Comparison of ENCODE assay signal across 9 cellular contexts in genomic region chr12:3313655-3314305, GRCh38.
DNase-seq lines count a peak whose midpoint lies in the region; ATAC-seq and TF ChIP-seq lines count a peak whose summit lies in the region.
"Had no signal": no experiment of that assay in that cellular context is flagged by ENCODE, and none has a peak within 500 bp of the region (broad histone marks: within the 10 kb centered on the region; RNA-seq: fewer than 3 reads in every experiment).

No MANE protein-coding gene starts in this region.

- H3K4me3 Mint-ChIP-seq in CD4-positive, alpha-beta memory T cell, result no peak overlapping the region

- POLR2A ChIA-PET in CD4-positive, alpha-beta memory T cell (lab: Charles Lee; ENCODE audit: partially characterized antibody), result no interaction called here

- no peaks in the 10 kb centered on the region for H3K4me1 Mint-ChIP-seq in CD4-positive, alpha-beta memory T cell

- H3K36me3 ChIP-seq in CD4-positive, alpha-beta memory T cell (ENCODE audit: insufficient read depth, low read length), result no peaks in the 10 kb centered on the region
- H3K36me3 ChIP-seq in OCI-LY1 (ENCODE audit: insufficient read depth, low read length) (no peaks in the 10 kb centered on the region), neural cell (ENCODE audit: insufficient read depth, low read length) (no peaks in the 10 kb centered on the region)
- H3K36me3 ChIP-seq: thoracic aorta had no signal

- no peaks in the 10 kb centered on the region for H3F3A ChIP-seq in OCI-LY1 (ENCODE audit: insufficient read depth, low read length)
- no peaks in the 10 kb centered on the region for H3F3A ChIP-seq in neural cell (ENCODE audit: insufficient read depth, low read length, poor library complexity, severe bottlenecking)

- intact Hi-C loops in CD4-positive, alpha-beta memory T cell (cut with micrococcal nuclease), result loop anchor here (1.0 kb wide), 1 partner anchor 464 kb away; no protein-coding TSS in a partner anchor

- no peaks in the 10 kb centered on the region for H3K36me3 Mint-ChIP-seq in CD4-positive, alpha-beta memory T cell

- no peak overlapping the region for H3K27ac ChIP-seq in CD4-positive, alpha-beta memory T cell (ENCODE audit: low read depth, low read length)
- H3K27ac ChIP-seq in OCI-LY1 (ENCODE audit: low read depth, low read length, poor library complexity, severe bottlenecking) (no peak overlapping the region), neural cell (ENCODE audit: low read length) (no peak overlapping the region)
- H3K27ac ChIP-seq: thoracic aorta had no signal

- no peaks in the 10 kb centered on the region for H3K4me1 ChIP-seq in CD4-positive, alpha-beta memory T cell (ENCODE audit: insufficient read depth, low read length)
- H3K4me1 ChIP-seq in OCI-LY1 (ENCODE audit: insufficient read depth, low read length, severe bottlenecking), result no peaks in the 10 kb centered on the region

- no peak overlapping the region for H3K4me3 ChIP-seq in CD4-positive, alpha-beta memory T cell (ENCODE audit: low read length in 2 of 2)
- no peak overlapping the region for H3K4me3 ChIP-seq in OCI-LY1 (ENCODE audit: low read depth, low read length, poor library complexity, severe bottlenecking)
- no peak overlapping the region for H3K4me3 ChIP-seq in neural cell (ENCODE audit: low read length)
- H3K4me3 ChIP-seq: thoracic aorta had no signal

- TF ChIP-seq RAD21 in neural cell (conservative IDR thresholded peaks at IDR 0.05), result peak; percentile 48

- no peaks in the 10 kb centered on the region for H3K27me3 ChIP-seq in CD4-positive, alpha-beta memory T cell (ENCODE audit: insufficient read depth, low read length)
- no peaks in the 10 kb centered on the region; the same call in 1 of the 2 replicates for H3K27me3 ChIP-seq in OCI-LY1 (ENCODE audit: insufficient read depth, low read length)
- H3K27me3 ChIP-seq in neural cell (ENCODE audit: insufficient read depth, low read depth, low read length), result no peaks in the 10 kb centered on the region

- in situ Hi-C loops in GM13977 (cut with MboI; ENCODE audit: low pct_unique_long_range_greater_than_20kb, low sequenced_read_pairs, unreplicated experiment), result no loop called here

- H3K9me2 ChIP-seq in OCI-LY1 (ENCODE audit: low read depth, low read length) (no peaks in the 10 kb centered on the region), neural cell (ENCODE audit: insufficient read depth, low read length) (no peaks in the 10 kb centered on the region)

- H3K27me3 Mint-ChIP-seq in CD4-positive, alpha-beta memory T cell, result peaks cover 8 to 17% of the 10 kb centered on the region in 2 donors

- H4K20me1 ChIP-seq in OCI-LY1 (ENCODE audit: insufficient read depth, low read length), result no peaks in the 10 kb centered on the region
- no peaks in the 10 kb centered on the region for H4K20me1 ChIP-seq in neural cell (ENCODE audit: insufficient read depth)

- no peak overlapping the region for H2AFZ ChIP-seq in OCI-LY1 (ENCODE audit: low read length)
- H2AFZ ChIP-seq in neural cell (ENCODE audit: low read depth, low read length), result no peak overlapping the region

- peaks cover 0 to 1% (median 0%) of the 10 kb centered on the region in 8 donors for H3K9me3 Mint-ChIP-seq in CD4-positive, alpha-beta memory T cell

- CTCF ChIA-PET in CD4-positive, alpha-beta memory T cell (lab: Charles Lee; ENCODE audit: partially characterized antibody), result interaction anchor here (1.1 to 10.2 kb wide), 7 partner anchors 14 to 491 kb away, joined by 3 to 87 read pairs (median 4); no protein-coding TSS in a partner anchor

- no peaks in the 10 kb centered on the region for H3K9me3 ChIP-seq in CD4-positive, alpha-beta memory T cell (ENCODE audit: control insufficient read depth in 1 of 2, low read length in 2 of 2)
- H3K9me3 ChIP-seq in OCI-LY1 (ENCODE audit: low read length), result no peaks in the 10 kb centered on the region
- H3K9me3 ChIP-seq in neural cell (ENCODE audit: low read length), result no peaks in the 10 kb centered on the region
- H3K9me3 ChIP-seq: thoracic aorta had no signal

- H3K79me2 ChIP-seq in OCI-LY1 (ENCODE audit: insufficient read depth, low read length), result no peaks in the 10 kb centered on the region
- no peaks in the 10 kb centered on the region for H3K79me2 ChIP-seq in neural cell (replicated peaks; ENCODE audit: insufficient read depth, low read length)

- no peak overlapping the region for H3K4me2 ChIP-seq in OCI-LY1 (ENCODE audit: low read length)
- H3K4me2 ChIP-seq in neural cell (ENCODE audit: low read length), result no peak overlapping the region

- peak overlapping the region in 1 of 7 donors; percentile 71 for H3K27ac Mint-ChIP-seq in CD4-positive, alpha-beta memory T cell

- ATAC-seq in HG03095 (IDR thresholded peaks at IDR 0.05; ENCODE audit: unreplicated experiment), result no peak

- peak in 4 of 5 donors; percentile 4 to 13 (median 7) for DNase-seq in CD4-positive, alpha-beta memory T cell
- DNase-seq in GM13977 (ENCODE audit: low spot score) (peak; percentile 56), ecto neural progenitor cell (ENCODE audit: low spot score) (peak; percentile 78), NCI-H187 (lab: John Stamatoyannopoulos, UW) (no peak), GOT3 (lab: John Stamatoyannopoulos, UW) (no peak)

- TF ChIP-seq EP300 in neural cell (conservative IDR thresholded peaks at IDR 0.05; ENCODE audit: poor library complexity, severe bottlenecking), result no peak

- peak; percentile 47 for TF ChIP-seq CTCF in GM13977 (IDR thresholded peaks at IDR 0.05; ENCODE audit: extremely low read depth, insufficient read depth, missing control alignments)
- TF ChIP-seq CTCF in OCI-LY1 (IDR thresholded peaks at IDR 0.05; ENCODE audit: low read length), result peak; percentile 30; the same call in 1 of the 2 replicates
- TF ChIP-seq CTCF in neural cell (IDR thresholded peaks at IDR 0.05; ENCODE audit: poor library complexity, severe bottlenecking), result peak; percentile 58

- no peak overlapping the region for H3K9ac ChIP-seq in OCI-LY1 (ENCODE audit: low read length)
- no peak overlapping the region for H3K9ac ChIP-seq in neural cell (ENCODE audit: low read length)

TF ChIP-seq in neural cell, 6 proteins besides CTCF, POLR2A, EP300 and RAD21:
- no peak for TF ChIP-seq REST (IDR thresholded peaks at IDR 0.05; ENCODE audit: borderline replicate concordance)
- peak; percentile 66 for TF ChIP-seq SMC3 (conservative IDR thresholded peaks at IDR 0.05; ENCODE audit: poor library complexity)

Comparison
In these comparisons a context has a peak if more than half of its experiments do, and no peak if none do; other contexts are left out.
1. DNase-seq: peak in CD4-positive, alpha-beta memory T cell (4 of 5), GM13977 (single experiment) and ecto neural progenitor cell (single experiment); none in NCI-H187 (0 of 2) and GOT3 (single experiment).
2. Peak in every context shown above with its lines, with median percentiles within 50 percentile points of each other: CTCF ChIP-seq.